In genomic region chr16:21645261-21645721, GRCh38 we compare ENCODE assay signal across 7 cellular contexts. TPM values are rescaled to one million over a fixed set of nuclear protein-coding genes. Genes with fewer than 3 reads are reported as not detected.
DNase-seq lines count a peak whose midpoint lies in the region; ATAC-seq and TF ChIP-seq lines count a peak whose summit lies in the region.

No MANE protein-coding gene starts in this region.

- peak overlapping the region; percentile 55 for H2AFZ ChIP-seq in GM23248

- H4K20me1 ChIP-seq in GM23248 (ENCODE audit: insufficient read depth), result no peaks in the 10 kb centered on the region

- in situ Hi-C loops in GM23248 (cut with MboI), result no loop called here

- H3K4me1 ChIP-seq in GM23248 (ENCODE audit: insufficient read depth) (peaks cover 46% of the 10 kb centered on the region), psoas muscle (peaks cover 23% of the 10 kb centered on the region)

- H3K27me3 ChIP-seq in GM23248 (replicated peaks; ENCODE audit: insufficient read depth) (no peaks in the 10 kb centered on the region), psoas muscle (ENCODE audit: insufficient read depth in 3 of 3, low read length in 2 of 3) (no peaks in the 10 kb centered on the region)

- H3K36me3 ChIP-seq in GM23248 (ENCODE audit: low read depth), result no peaks in the 10 kb centered on the region
- no peaks in the 10 kb centered on the region for H3K36me3 ChIP-seq in psoas muscle (ENCODE audit: insufficient read depth in 1 of 2, low read depth in 1 of 2)

- H3K27ac ChIP-seq in GM23248, result peak overlapping the region; percentile 73
- H3K27ac ChIP-seq in coronary artery, result peak overlapping the region in 1 of 2 donors; percentile 70
- peak overlapping the region; percentile 61 for H3K27ac ChIP-seq in psoas muscle

- H3K9ac ChIP-seq in GM23248, result peak overlapping the region; percentile 74

- no peaks in the 10 kb centered on the region for H3K9me2 ChIP-seq in GM23248 (ENCODE audit: insufficient read depth)

- no peak for ATAC-seq in psoas muscle

- H3K79me2 ChIP-seq in GM23248 (ENCODE audit: insufficient read depth), result peaks cover 98% of the 10 kb centered on the region

- DNase-seq in GM23248, result peak; percentile 60
- DNase-seq in SIG-M5 treated with dmso at 0.1 percent for 504 hours (lab: John Stamatoyannopoulos, UW; ENCODE audit: unreplicated experiment), result peak; percentile 86
- DNase-seq in coronary artery (ENCODE audit: low spot score), result no peak
- DNase-seq in psoas muscle, result no peak
- no peak for DNase-seq in NCI-H774 (lab: John Stamatoyannopoulos, UW)
- DNase-seq in NCI-H1417 treated with DMSO at 0.1 percent for 48 hours (lab: John Stamatoyannopoulos, UW), result no peak
- no peak for DNase-seq in COLO668 (lab: John Stamatoyannopoulos, UW; ENCODE audit: unreplicated experiment)

- intact Hi-C loops in psoas muscle (cut with DNase I), result no loop called here

- 57 to 58% methylated on average over 9 of the region's 9 CpGs for WGBS in GM23248 (ENCODE audit: low coverage in 1 of 2, low lambda C conversion rate in 2 of 2, missing lambda C conversion rate in 2 of 2), 2 experiments
- WGBS in psoas muscle, 3 donors, result 60 to 71% (median 67%) methylated on average over 9 of the region's 9 CpGs

- TF ChIP-seq CTCF in coronary artery (IDR thresholded peaks at IDR 0.05) (no peak), psoas muscle (IDR thresholded peaks at IDR 0.05) (no peak)

- H3K9me3 ChIP-seq in GM23248 (ENCODE audit: low read depth), result no peaks in the 10 kb centered on the region
- no peaks in the 10 kb centered on the region for H3K9me3 ChIP-seq in psoas muscle

- H3K4me2 ChIP-seq in GM23248 (ENCODE audit: unreplicated experiment), result peak overlapping the region; percentile 81

- H3F3A ChIP-seq in GM23248 (ENCODE audit: insufficient read depth), result peaks cover 24% of the 10 kb centered on the region; the same call in 1 of the 2 replicates

- peak overlapping the region; percentile 66 for H3K4me3 ChIP-seq in GM23248
- peak overlapping the region; percentile 50 for H3K4me3 ChIP-seq in coronary artery
- peak overlapping the region; percentile 54 for H3K4me3 ChIP-seq in psoas muscle

RNA-seq across cellular contexts. Expression of gene IGSF6, which starts 7.1 kb away (rescaled TPM):
- total RNA-seq in GM23248 (2014; rRNA removed; shearing (Covaris generic)), result not detected in 2 replicates
- polyA plus RNA-seq in GM23248 (2016; fragmentation: Nextera tagmentation; extraction: Ambion mirVana) (0.14 and 0.18 TPM in 2 replicates), psoas muscle (under 1 TPM; 0.15 to 0.23 (median 0.17) TPM)
- 1 to 10 TPM; 1.4 to 3.0 (median 1.6) TPM for total RNA-seq in psoas muscle

RNA-seq across cellular contexts. Expression of gene OTOA, which starts 18.5 kb away (rescaled TPM):
- not detected in 2 replicates for total RNA-seq in GM23248 (2014; rRNA removed; shearing (Covaris generic))
- polyA plus RNA-seq in GM23248 (2016; fragmentation: Nextera tagmentation; extraction: Ambion mirVana), result not detected in 2 replicates
- total RNA-seq in psoas muscle, result under 1 TPM in 2 of 4 donors, not detected in 2; 0.17 to 0.21 TPM
- polyA plus RNA-seq in psoas muscle, result under 1 TPM; 0.04 to 0.06 (median 0.05) TPM

RNA-seq across cellular contexts. Expression of gene METTL9, which starts 45.9 kb away (rescaled TPM):
- total RNA-seq in GM23248 (2014; rRNA removed; shearing (Covaris generic)), result 326 and 344 TPM in 2 replicates
- polyA plus RNA-seq in GM23248 (2016; fragmentation: Nextera tagmentation; extraction: Ambion mirVana) (267 and 273 TPM in 2 replicates), psoas muscle (100 to 1,000 TPM in 1 of 3 donors, 10 to 100 TPM in 2; 54.4 to 134 (median 90.7) TPM)
- 10 to 100 TPM; 55.0 to 76.9 (median 71.1) TPM for total RNA-seq in psoas muscle

Comparison
In these comparisons a context has a peak if more than half of its experiments do, and no peak if none do; other contexts are left out.
1. DNase-seq: peak in GM23248 (single experiment) and SIG-M5 treated with dmso at 0.1 percent for 504 hours (single experiment); none in coronary artery (single experiment), psoas muscle (0 of 2), NCI-H774 (single experiment), NCI-H1417 treated with DMSO at 0.1 percent for 48 hours (single experiment) and COLO668 (single experiment).
2. Peak in every context shown above with its lines, with median percentiles within 50 percentile points of each other: H3K4me3 ChIP-seq.